16 cellular contexts compared by ENCODE assay signal in the genomic region with DNA sequence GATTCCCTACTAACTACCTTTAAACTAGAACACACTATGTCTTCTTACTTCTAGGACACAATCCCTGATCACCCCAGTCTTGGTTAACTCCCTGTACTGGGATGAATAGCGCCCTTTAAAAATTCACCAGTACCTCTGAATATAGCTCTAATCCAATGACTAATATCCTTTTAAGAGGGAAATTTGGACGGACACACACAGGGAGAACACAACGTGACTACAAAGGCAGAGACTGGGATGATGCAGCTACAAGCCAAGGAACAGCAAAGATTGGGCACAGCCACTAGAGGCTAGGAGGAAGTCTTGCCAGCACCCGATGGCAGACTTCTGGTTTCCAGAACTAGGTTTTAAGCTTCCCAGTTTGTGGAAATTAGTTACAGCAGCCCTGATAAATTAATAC.
A peak's percentile ranks its signal among the peaks of the same experiment; 100 is the strongest.
DNase-seq lines count a peak whose midpoint lies in the region; TF ChIP-seq lines count a peak whose summit lies in the region.
"Had no signal": no experiment of that assay in that cellular context is flagged by ENCODE, and none has a peak within 500 bp of the region (broad histone marks: within the 10 kb centered on the region; RNA-seq: fewer than 3 reads in every experiment).

No MANE protein-coding gene starts in this region.

- peak overlapping the region; percentile 32 for H3K27ac Mint-ChIP-seq in Caco-2 (ENCODE audit: unreplicated experiment)
- peak overlapping the region; percentile 51 to 72 (median 62) for H3K27ac Mint-ChIP-seq in nephron
- H3K27ac Mint-ChIP-seq in endothelial cell (ENCODE audit: unreplicated experiment), result no peak overlapping the region

- H3K9me3 Mint-ChIP-seq in Caco-2 (ENCODE audit: unreplicated experiment) (no peaks in the 10 kb centered on the region), nephron (no peaks in the 10 kb centered on the region), endothelial cell (ENCODE audit: unreplicated experiment) (no peaks in the 10 kb centered on the region)

- POLR2A ChIA-PET in Caco-2 (lab: Charles Lee), result no interaction called here

- intact Hi-C loops in Caco-2 (cut with micrococcal nuclease; ENCODE audit: unreplicated experiment), result no loop called here

- no peaks in the 10 kb centered on the region for H3K9me3 ChIP-seq in Caco-2

- no peak overlapping the region for H3K4me3 ChIP-seq in Caco-2 (ENCODE audit: low read depth, low read length)

- H3K27me3 ChIP-seq in Caco-2 (replicated peaks; ENCODE audit: control insufficient read depth, insufficient read depth, low read length), result no peaks in the 10 kb centered on the region

- in situ Hi-C loops in G401 (cut with HindIII; ENCODE audit: low sequenced_read_pairs), result no loop called here

- TF ChIP-seq CTCF in Caco-2 (IDR thresholded peaks at IDR 0.05; ENCODE audit: insufficient read depth in 1 of 2, low read depth in 1 of 2, low read length in 1 of 2, severe bottlenecking in 1 of 2, unreplicated experiment in 1 of 2) (no peak), nephron (IDR thresholded peaks at IDR 0.05; ENCODE audit: unreplicated experiment in 3 of 3) (no peak), endothelial cell (IDR thresholded peaks at IDR 0.05; ENCODE audit: unreplicated experiment) (no peak)

- H3K4me1 Mint-ChIP-seq in Caco-2 (ENCODE audit: low read depth, unreplicated experiment), result peaks cover 51% of the 10 kb centered on the region
- H3K4me1 Mint-ChIP-seq in nephron, result peaks cover 8% of the 10 kb centered on the region
- H3K4me1 Mint-ChIP-seq in endothelial cell (ENCODE audit: unreplicated experiment), result peaks cover 8% of the 10 kb centered on the region
- H3K4me1 Mint-ChIP-seq: CD14-positive monocyte had no signal

- H3K36me3 ChIP-seq in Caco-2 (ENCODE audit: control insufficient read depth, insufficient read depth, low read length), result no peaks in the 10 kb centered on the region; the same call in 1 of the 2 replicates

- H3K27me3 Mint-ChIP-seq in Caco-2 (ENCODE audit: insufficient read depth, unreplicated experiment), result no peaks in the 10 kb centered on the region
- no peaks in the 10 kb centered on the region for H3K27me3 Mint-ChIP-seq in nephron (ENCODE audit: low read depth)
- H3K27me3 Mint-ChIP-seq in endothelial cell (ENCODE audit: unreplicated experiment), result no peaks in the 10 kb centered on the region

- H3K4me3 Mint-ChIP-seq in Caco-2 (ENCODE audit: unreplicated experiment), result peak overlapping the region; percentile 31
- H3K4me3 Mint-ChIP-seq in nephron, result no peak overlapping the region
- no peak overlapping the region for H3K4me3 Mint-ChIP-seq in endothelial cell (ENCODE audit: unreplicated experiment)
- H3K4me3 Mint-ChIP-seq: CD14-positive monocyte had no signal

- CTCF ChIA-PET in Caco-2 (lab: Charles Lee), result interaction anchor here (1.4 kb wide), 1 partner anchor 107 kb away, joined by 4 read pairs; no protein-coding TSS in a partner anchor

- BruUV-seq in Caco-2 (replicated peaks; lab: Mats Ljungman, UMichigan), result no TSS peak

- peaks cover 71% of the 10 kb centered on the region for H3K36me3 Mint-ChIP-seq in Caco-2 (ENCODE audit: insufficient read depth, unreplicated experiment)
- H3K36me3 Mint-ChIP-seq in nephron (ENCODE audit: low read depth), result peaks cover 43% of the 10 kb centered on the region
- H3K36me3 Mint-ChIP-seq in endothelial cell (ENCODE audit: low read depth, unreplicated experiment), result peaks cover 10% of the 10 kb centered on the region
- H3K36me3 Mint-ChIP-seq: CD14-positive monocyte had no signal

- DNase-seq in Caco-2 (no peak), M059J (ENCODE audit: low read depth) (peak; percentile 24), dermis blood vessel endothelial cell (peak; percentile 57), ecto neural progenitor cell (ENCODE audit: low spot score) (no peak), NCI-H1048 (lab: John Stamatoyannopoulos, UW) (no peak), G401 (ENCODE audit: low spot score) (no peak), endothelial cell (ENCODE audit: low spot score) (no peak)
- DNase-seq: DND-41, Kasumi-1, MV-4-11, NCI-H1436, NCI-H2029 treated with DMSO at 0.1 percent for 48 hours, NCI-H510A, SIG-M5 had no signal

- H3K4me1 ChIP-seq in Caco-2, result peaks cover 65% of the 10 kb centered on the region

Comparison
In these comparisons a context has a peak if more than half of its experiments do, and no peak if none do; other contexts are left out.
1. DNase-seq: peak in M059J (single experiment) and dermis blood vessel endothelial cell (single experiment); none in Caco-2 (0 of 2), ecto neural progenitor cell (single experiment), NCI-H1048 (single experiment), G401 (single experiment) and endothelial cell (single experiment).